In the genomic region with DNA sequence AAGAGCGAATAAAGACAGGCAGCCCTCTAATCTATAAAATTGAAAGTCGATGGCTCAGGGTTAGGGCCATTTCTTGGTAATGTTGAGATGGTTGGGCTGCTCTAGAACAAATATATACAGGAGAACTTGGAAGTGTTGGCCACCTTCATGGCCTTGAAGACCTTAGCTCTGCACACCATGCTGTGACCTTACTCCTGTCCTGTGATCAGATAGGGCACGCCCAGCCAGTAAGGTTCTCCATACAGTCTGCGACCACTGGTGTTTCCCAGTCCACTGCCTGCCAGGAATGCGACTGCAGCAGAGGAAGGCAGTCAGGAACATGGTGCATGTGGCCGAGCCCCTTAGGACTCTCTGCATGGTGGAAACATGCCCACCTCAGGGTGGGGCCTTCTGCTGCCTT, we compare ENCODE assay signal across 1 cellular context.
A peak's percentile ranks its signal among the peaks of the same experiment; 100 is the strongest.
TF ChIP-seq lines count a peak whose summit lies in the region.

No MANE protein-coding gene starts in this region.

TF ChIP-seq in HepG2, 621 proteins besides CTCF, POLR2A, EP300 and RAD21 (continued from another document):
- TF ChIP-seq FLYWCH1 (CRISPR knock-in tag; IDR thresholded peaks at IDR 0.05) (0 out of 2 replicates have a peak, but pooled peaks have one; percentile 59), ZNF616 (CRISPR knock-in tag; IDR thresholded peaks at IDR 0.05; ENCODE audit: low read depth) (no peak), ZNF619 (CRISPR knock-in tag; IDR thresholded peaks at IDR 0.05) (0 out of 2 replicates have a peak, but pooled peaks have one; percentile 59), SP4 (CRISPR knock-in tag; IDR thresholded peaks at IDR 0.05) (0 out of 2 replicates have a peak, but pooled peaks have one; percentile 37), ZNF225 (CRISPR knock-in tag; IDR thresholded peaks at IDR 0.05) (peak; percentile 69; the same call in 1 of the 2 replicates)
